Comparison of ENCODE assay signal across 34 cellular contexts in genomic region chr12:50723870-50724269, GRCh38. TPM values are rescaled to one million over a fixed set of nuclear protein-coding genes. Genes with fewer than 3 reads are reported as not detected.
DNase-seq lines count a peak whose midpoint lies in the region; ATAC-seq and TF ChIP-seq lines count a peak whose summit lies in the region.
"Had no signal": no experiment of that assay in that cellular context is flagged by ENCODE, and none has a peak within 500 bp of the region (broad histone marks: within the 10 kb centered on the region; RNA-seq: fewer than 3 reads in every experiment).

No MANE protein-coding gene starts in this region.

- H3K4me3 ChIP-seq in left ventricle myocardium inferior (no peak overlapping the region), heart right ventricle (no peak overlapping the region), mesenchymal stem cell (ENCODE audit: insufficient read depth in 1 of 2, low read depth in 1 of 2, low read length in 2 of 2) (no peak overlapping the region), gastrocnemius medialis (no peak overlapping the region)
- H3K4me3 ChIP-seq: GM23338, heart left ventricle, MG63, pancreas, PC-9 had no signal

- intact Hi-C loops in left ventricle myocardium inferior (cut with micrococcal nuclease) (no loop called here), heart right ventricle (cut with DNase I) (no loop called here), gastrocnemius medialis (cut with DNase I; ENCODE audit: low total_unique reads) (no loop called here)
- intact Hi-C loops in activated T-helper 2 cell treated with anti-CD3 and anti-CD28 coated beads, Interferon-gamma antibody, Interleukin-2, Interleukin-4, amounts not matched to agents 10 μg/mL and 5 μg/mL and 100 μg/mL, durations not matched to agents 14 hours and 24 hours and 36 hours (cut with micrococcal nuclease) = no loop called here

- H2BK12ac ChIP-seq in mesenchymal stem cell (ENCODE audit: low read length in 2 of 2) = no peak overlapping the region

- no peaks in the 10 kb centered on the region for H3K9me3 Mint-ChIP-seq in activated T-helper 2 cell treated with anti-CD3 and anti-CD28 coated beads, Interferon-gamma antibody, Interleukin-2, Interleukin-4, amounts not matched to agents 10 μg/mL and 5 μg/mL and 100 μg/mL, durations not matched to agents 14 hours and 24 hours and 36 hours
- H3K9me3 Mint-ChIP-seq: activated CD8-positive, alpha-beta T cell treated with anti-CD3 and anti-CD28 coated beads for 36 hours; activated T-helper 1 cell treated with anti-CD3 and anti-CD28 coated beads, Interleukin-12 subunit alpha, Interleukin-12 subunit beta, Interleukin-2, Interleukin-4 antibody, amounts not matched to agents 30 ng/mL and 10 ng/mL and 1 ng/mL, durations not matched to agents 14 hours and 24 hours and 36 hours; CD4-positive, CD25-positive, alpha-beta regulatory T cell; GM23338; neural crest cell; stimulated activated naive CD8-positive, alpha-beta T cell treated with anti-CD3 and anti-CD28 coated beads, Interleukin-15, Interleukin-2, amounts not matched to agents 100 ng/mL and 50 ng/mL, for 24 hours had no signal

- TF ChIP-seq POLR2A in gastrocnemius medialis (IDR thresholded peaks at IDR 0.05) = no peak

- no peak overlapping the region for H2AFZ ChIP-seq in mesenchymal stem cell (ENCODE audit: low read depth, low read length)
- H2AFZ ChIP-seq: GM23338, PC-9 had no signal

- H2AK5ac ChIP-seq in mesenchymal stem cell (ENCODE audit: low read length, severe bottlenecking) = no peak overlapping the region

- H3K79me1 ChIP-seq in mesenchymal stem cell (replicated peaks; ENCODE audit: low read length, poor library complexity, severe bottlenecking) = peaks cover 3% of the 10 kb centered on the region

- no peak for ATAC-seq in heart right ventricle
- no peak for ATAC-seq in GM18498 (IDR thresholded peaks at IDR 0.05; ENCODE audit: unreplicated experiment)
- no peak for ATAC-seq in gastrocnemius medialis
- ATAC-seq: activated CD4-positive, alpha-beta T cell treated with anti-CD3 and anti-CD28 coated beads for 36 hours; activated CD8-positive, alpha-beta T cell treated with anti-CD3 and anti-CD28 coated beads for 36 hours; GM23338; Right ventricle myocardium inferior; T-helper 17 cell had no signal

- no peak overlapping the region for H3K18ac ChIP-seq in mesenchymal stem cell (ENCODE audit: low read depth in 1 of 2, low read length in 2 of 2)

- H3K14ac ChIP-seq in mesenchymal stem cell (ENCODE audit: low read length in 2 of 2) = no peak overlapping the region

- H3K27me3 ChIP-seq in left ventricle myocardium inferior (ENCODE audit: low read depth) = no peaks in the 10 kb centered on the region
- no peaks in the 10 kb centered on the region for H3K27me3 ChIP-seq in heart right ventricle
- H3K27me3 ChIP-seq in mesenchymal stem cell (ENCODE audit: control insufficient read depth in 1 of 2, insufficient read depth in 1 of 2, low read length in 2 of 2) = no peaks in the 10 kb centered on the region
- H3K27me3 ChIP-seq in gastrocnemius medialis = no peaks in the 10 kb centered on the region
- H3K27me3 ChIP-seq: heart left ventricle, MG63, pancreas had no signal

- no peak overlapping the region for H3K9ac ChIP-seq in mesenchymal stem cell (ENCODE audit: low read length)

- no peak overlapping the region for H3K4me3 Mint-ChIP-seq in activated T-helper 2 cell treated with anti-CD3 and anti-CD28 coated beads, Interferon-gamma antibody, Interleukin-2, Interleukin-4, amounts not matched to agents 10 μg/mL and 5 μg/mL and 100 μg/mL, durations not matched to agents 14 hours and 24 hours and 36 hours (ENCODE audit: low read depth)
- H3K4me3 Mint-ChIP-seq: activated CD4-positive, alpha-beta T cell treated with anti-CD3 and anti-CD28 coated beads for 36 hours; activated CD8-positive, alpha-beta T cell treated with anti-CD3 and anti-CD28 coated beads for 36 hours; activated T-helper 1 cell treated with anti-CD3 and anti-CD28 coated beads, Interleukin-12 subunit alpha, Interleukin-12 subunit beta, Interleukin-2, Interleukin-4 antibody, amounts not matched to agents 30 ng/mL and 10 ng/mL and 1 ng/mL, durations not matched to agents 14 hours and 24 hours and 36 hours; CD4-positive, CD25-positive, alpha-beta regulatory T cell; GM23338; neural crest cell; stimulated activated naive CD8-positive, alpha-beta T cell treated with anti-CD3 and anti-CD28 coated beads, Interleukin-15, Interleukin-2, amounts not matched to agents 100 ng/mL and 50 ng/mL, for 24 hours; T-helper 17 cell had no signal

- in situ Hi-C loops in gastrocnemius medialis (cut with MboI; ENCODE audit: low sequenced_read_pairs in 4 of 4) = no loop called here

- H3K27ac Mint-ChIP-seq in activated T-helper 2 cell treated with anti-CD3 and anti-CD28 coated beads, Interferon-gamma antibody, Interleukin-2, Interleukin-4, amounts not matched to agents 10 μg/mL and 5 μg/mL and 100 μg/mL, durations not matched to agents 14 hours and 24 hours and 36 hours = no peak overlapping the region
- H3K27ac Mint-ChIP-seq: activated CD4-positive, alpha-beta T cell treated with anti-CD3 and anti-CD28 coated beads for 36 hours; activated CD8-positive, alpha-beta T cell treated with anti-CD3 and anti-CD28 coated beads for 36 hours; activated T-helper 1 cell treated with anti-CD3 and anti-CD28 coated beads, Interleukin-12 subunit alpha, Interleukin-12 subunit beta, Interleukin-2, Interleukin-4 antibody, amounts not matched to agents 30 ng/mL and 10 ng/mL and 1 ng/mL, durations not matched to agents 14 hours and 24 hours and 36 hours; GM23338; stimulated activated naive CD8-positive, alpha-beta T cell treated with anti-CD3 and anti-CD28 coated beads, Interleukin-15, Interleukin-2, amounts not matched to agents 100 ng/mL and 50 ng/mL, for 24 hours had no signal

- H4K91ac ChIP-seq in mesenchymal stem cell (ENCODE audit: low read length) = no peak overlapping the region

- H3K4ac ChIP-seq in mesenchymal stem cell (ENCODE audit: low read depth in 1 of 2, low read length in 2 of 2) = no peak overlapping the region

- 32 to 49% methylated on average over 1 of the region's 1 CpG for WGBS in heart right ventricle, 2 donors
- 83% methylated on average over 1 of the region's 1 CpG for WGBS in mesenchymal stem cell

- peaks cover 43% of the 10 kb centered on the region for H3K4me1 ChIP-seq in left ventricle myocardium inferior
- H3K4me1 ChIP-seq in heart right ventricle = peaks cover 0 to 34% (median 12%) of the 10 kb centered on the region in 9 donors
- H3K4me1 ChIP-seq in mesenchymal stem cell (ENCODE audit: control insufficient read depth, insufficient read depth, low read depth, low read length) = no peaks in the 10 kb centered on the region
- peaks cover 0 to 3% of the 10 kb centered on the region in 2 donors for H3K4me1 ChIP-seq in gastrocnemius medialis

- TF ChIP-seq CTCF in left ventricle myocardium inferior (IDR thresholded peaks at IDR 0.05; ENCODE audit: borderline replicate concordance) = no peak
- TF ChIP-seq CTCF in heart right ventricle (IDR thresholded peaks at IDR 0.05) = no peak
- TF ChIP-seq CTCF in gastrocnemius medialis (IDR thresholded peaks at IDR 0.05 in 4 of 5, conservative IDR thresholded peaks at IDR 0.05 in 1 of 5) = no peak

- H3K4me2 ChIP-seq in mesenchymal stem cell (ENCODE audit: low read length, poor library complexity, severe bottlenecking) = no peak overlapping the region
- H3K4me2 ChIP-seq: GM23338, PC-9 had no signal

- no peak overlapping the region for H2BK5ac ChIP-seq in mesenchymal stem cell (ENCODE audit: low read depth, low read length, poor library complexity, severe bottlenecking)

- H3K36me3 ChIP-seq in left ventricle myocardium inferior (peaks cover 83% of the 10 kb centered on the region), heart right ventricle (peaks cover 0 to 100% (median 42%) of the 10 kb centered on the region in 9 donors), mesenchymal stem cell (ENCODE audit: control insufficient read depth in 1 of 2, insufficient read depth in 2 of 2, low read depth in 1 of 2, low read length in 2 of 2) (peaks cover 48 to 78% of the 10 kb centered on the region in 2 experiments), gastrocnemius medialis (peaks cover 6 to 75% of the 10 kb centered on the region in 2 donors)

- peak overlapping the region; percentile 17 for H3K27ac ChIP-seq in left ventricle myocardium inferior (replicated peaks)
- peak overlapping the region in 1 of 10 donors; percentile 30 for H3K27ac ChIP-seq in heart right ventricle
- H3K27ac ChIP-seq in mesenchymal stem cell (ENCODE audit: low read length, poor library complexity, severe bottlenecking) = no peak overlapping the region
- peak overlapping the region in 2 of 4 donors; percentile 45 to 64 for H3K27ac ChIP-seq in gastrocnemius medialis
- H3K27ac ChIP-seq: pancreas, PC-9 had no signal

- DNase-seq in left ventricle myocardium inferior (no peak), heart right ventricle (no peak), fibroblast of peridontal ligament (ENCODE audit: extremely low read depth) (peak; percentile 52), mesenchymal stem cell (peak; percentile 3), MV-4-11 (lab: John Stamatoyannopoulos, UW) (no peak), gastrocnemius medialis (no peak)
- no peak for DNase-seq in activated T-helper 2 cell treated with anti-CD3 and anti-CD28 coated beads, Interferon-gamma antibody, Interleukin-2, Interleukin-4, amounts not matched to agents 10 μg/mL and 5 μg/mL and 100 μg/mL, durations not matched to agents 14 hours and 24 hours and 36 hours (ENCODE audit: low spot score)
- DNase-seq: activated CD4-positive, alpha-beta T cell treated with anti-CD3 and anti-CD28 coated beads for 36 hours; activated CD8-positive, alpha-beta memory T cell treated with anti-CD3 and anti-CD28 coated beads, Interleukin-2, amount 50 U/mL, for 48 hours; activated CD8-positive, alpha-beta T cell treated with anti-CD3 and anti-CD28 coated beads for 36 hours; activated naive CD4-positive, alpha-beta T cell treated with anti-CD3 and anti-CD28 coated beads, Interleukin-2, amount 50 U/mL, for 16 hours; AML-193; Calu3; CD4-positive, CD25-positive, alpha-beta regulatory T cell; effector CD4-positive, alpha-beta T cell; foreskin fibroblast; heart left ventricle; KG1; kidney glomerular epithelial cell; mammary epithelial cell; MG63; NCI-H2029; NCI-H524; NK-92 treated with Interleukin-12 subunit alpha and Interleukin-12 subunit beta, amount 100 ng/mL, for 24 hours; pancreas; PC-9; stimulated activated CD4-positive, alpha-beta T cell treated with anti-CD3 and anti-CD28 coated beads, Interleukin-1b, Interleukin-23, amount 100 ng/mL, for 48 hours; T-helper 17 cell had no signal

- H3K27me3 Mint-ChIP-seq in activated T-helper 2 cell treated with anti-CD3 and anti-CD28 coated beads, Interferon-gamma antibody, Interleukin-2, Interleukin-4, amounts not matched to agents 10 μg/mL and 5 μg/mL and 100 μg/mL, durations not matched to agents 14 hours and 24 hours and 36 hours (ENCODE audit: low read depth) = no peaks in the 10 kb centered on the region
- H3K27me3 Mint-ChIP-seq: activated CD4-positive, alpha-beta T cell treated with anti-CD3 and anti-CD28 coated beads for 36 hours; activated CD8-positive, alpha-beta T cell treated with anti-CD3 and anti-CD28 coated beads for 36 hours; CD4-positive, CD25-positive, alpha-beta regulatory T cell; stimulated activated naive CD8-positive, alpha-beta T cell treated with anti-CD3 and anti-CD28 coated beads, Interleukin-15, Interleukin-2, amounts not matched to agents 100 ng/mL and 50 ng/mL, for 24 hours; T-helper 17 cell had no signal

- H3K36me3 Mint-ChIP-seq in activated T-helper 2 cell treated with anti-CD3 and anti-CD28 coated beads, Interferon-gamma antibody, Interleukin-2, Interleukin-4, amounts not matched to agents 10 μg/mL and 5 μg/mL and 100 μg/mL, durations not matched to agents 14 hours and 24 hours and 36 hours (ENCODE audit: low read depth) = peaks cover 61% of the 10 kb centered on the region

- no peak overlapping the region for H3K23ac ChIP-seq in mesenchymal stem cell (ENCODE audit: low read length in 2 of 2)

- no peak overlapping the region for H2BK15ac ChIP-seq in mesenchymal stem cell (ENCODE audit: low read depth, poor library complexity, severe bottlenecking)

- H3K9me3 ChIP-seq in left ventricle myocardium inferior (replicated peaks) (no peaks in the 10 kb centered on the region), heart right ventricle (no peaks in the 10 kb centered on the region), mesenchymal stem cell (ENCODE audit: control insufficient read depth, low read length) (no peaks in the 10 kb centered on the region), gastrocnemius medialis (no peaks in the 10 kb centered on the region)
- H3K9me3 ChIP-seq: heart left ventricle, MG63, pancreas had no signal

- no peak overlapping the region for H2BK120ac ChIP-seq in mesenchymal stem cell (ENCODE audit: low read depth, low read length)

- peaks cover 4% of the 10 kb centered on the region for H3K4me1 Mint-ChIP-seq in activated T-helper 2 cell treated with anti-CD3 and anti-CD28 coated beads, Interferon-gamma antibody, Interleukin-2, Interleukin-4, amounts not matched to agents 10 μg/mL and 5 μg/mL and 100 μg/mL, durations not matched to agents 14 hours and 24 hours and 36 hours (ENCODE audit: low read depth)
- H3K4me1 Mint-ChIP-seq: activated CD4-positive, alpha-beta T cell treated with anti-CD3 and anti-CD28 coated beads for 36 hours; GM23338; neural crest cell had no signal

- no peak overlapping the region for H4K8ac ChIP-seq in mesenchymal stem cell (ENCODE audit: low read length)

RNA-seq across cellular contexts. Expression of gene ATF1, which starts 40.0 kb away (rescaled TPM):
- total RNA-seq in left ventricle myocardium inferior (28.3 TPM), heart right ventricle (10 to 100 TPM; 19.6 to 31.9 (median 24.3) TPM), gastrocnemius medialis (10 to 100 TPM; 16.4 to 44.5 (median 37.5) TPM)
- 1 to 10 TPM; 4.2 to 7.8 TPM for polyA plus RNA-seq in heart right ventricle
- polyA plus RNA-seq in mesenchymal stem cell (2013, experiment 1 of 2) = 20.1 TPM
- polyA plus RNA-seq in mesenchymal stem cell (2013, experiment 2 of 2) = 20.0 TPM
- total RNA-seq in activated T-helper 2 cell treated with anti-CD3 and anti-CD28 coated beads, Interferon-gamma antibody, Interleukin-2, Interleukin-4, amounts not matched to agents 10 μg/mL and 5 μg/mL and 100 μg/mL, durations not matched to agents 14 hours and 24 hours and 36 hours = 58.8 and 63.0 TPM in 2 replicates

Comparison
In these comparisons a context has a peak if more than half of its experiments do, and no peak if none do; other contexts are left out.
1. DNase-seq: peak in fibroblast of peridontal ligament (single experiment) and mesenchymal stem cell (single experiment); none in left ventricle myocardium inferior (single experiment), heart right ventricle (0 of 2), MV-4-11 (single experiment), activated T-helper 2 cell treated with anti-CD3 and anti-CD28 coated beads, Interferon-gamma antibody, Interleukin-2, Interleukin-4, amounts not matched to agents 10 μg/mL and 5 μg/mL and 100 μg/mL, durations not matched to agents 14 hours and 24 hours and 36 hours (single experiment) and gastrocnemius medialis (0 of 2).